Comparison of ENCODE assay signal across 8 cellular contexts in the genomic region with DNA sequence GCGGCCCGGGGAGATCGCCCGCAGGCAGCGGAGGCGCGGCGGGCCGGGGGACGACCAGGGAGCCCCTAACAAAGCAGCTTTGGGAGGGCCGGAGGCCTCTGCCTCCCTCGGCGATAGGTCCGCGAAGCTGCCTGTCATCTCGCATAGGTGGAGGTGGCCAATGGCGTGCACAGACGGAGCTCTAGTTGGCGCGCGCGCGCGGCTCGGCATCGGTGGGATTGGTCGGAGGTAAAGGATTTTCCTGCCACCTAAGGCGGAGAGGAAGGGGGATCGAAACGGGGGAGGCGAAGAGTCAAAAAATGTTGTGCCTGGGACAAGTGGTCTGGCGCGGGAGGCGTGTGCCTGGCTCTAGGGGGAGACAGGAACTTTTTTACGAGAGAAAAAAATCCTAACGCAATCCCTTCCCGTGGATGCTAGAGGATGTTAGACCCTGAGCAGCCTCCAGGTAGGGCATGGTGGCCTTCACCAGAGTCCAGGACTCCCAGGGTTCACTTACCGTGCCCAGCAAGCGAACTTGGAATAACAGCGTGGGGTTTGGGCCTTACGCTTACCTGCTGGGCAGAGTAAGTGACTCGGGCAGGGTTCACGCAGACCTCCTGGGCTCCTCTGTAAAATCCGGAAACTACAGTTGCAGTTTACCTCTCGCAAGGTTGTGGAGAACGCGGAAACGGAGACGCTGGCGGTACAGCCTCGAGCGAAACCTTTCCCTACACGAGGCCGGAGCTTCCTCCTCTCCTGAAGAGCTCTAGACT.
A peak's percentile ranks its signal among the peaks of the same experiment; 100 is the strongest.
DNase-seq lines count a peak whose midpoint lies in the region; ATAC-seq and TF ChIP-seq lines count a peak whose summit lies in the region.

No MANE protein-coding gene starts in this region.

- H3K4me2 ChIP-seq in trophoblast cell (ENCODE audit: low read length), result peak overlapping the region; percentile 95

- ATAC-seq in GM21576 (IDR thresholded peaks at IDR 0.05; ENCODE audit: unreplicated experiment), result peak; percentile 55

- H3K36me3 Mint-ChIP-seq in activated naive CD8-positive, alpha-beta T cell, result no peaks in the 10 kb centered on the region

- H3K9ac ChIP-seq in trophoblast cell (ENCODE audit: low read length), result peak overlapping the region; percentile 59

- H2BK5ac ChIP-seq in trophoblast cell (ENCODE audit: low read depth, low read length, poor library complexity), result peak overlapping the region; percentile 73

- H3K9me3 Mint-ChIP-seq in activated naive CD8-positive, alpha-beta T cell (ENCODE audit: low read depth), result no peaks in the 10 kb centered on the region

- H3K27ac Mint-ChIP-seq in activated naive CD8-positive, alpha-beta T cell, result peak overlapping the region; percentile 93

- H2BK12ac ChIP-seq in trophoblast cell (ENCODE audit: low read length), result no peak overlapping the region

- peaks cover 15 to 20% of the 10 kb centered on the region in 2 experiments for H3K4me1 ChIP-seq in trophoblast cell (ENCODE audit: control insufficient read depth in 1 of 2, insufficient read depth in 2 of 2, low read length in 2 of 2)
- peaks cover 0 to 25% (median 20%) of the 10 kb centered on the region in 4 donors for H3K4me1 ChIP-seq in tibial artery

- peak overlapping the region; percentile 86 for H3K14ac ChIP-seq in trophoblast cell (ENCODE audit: low read length)

- H3K4me3 Mint-ChIP-seq in activated naive CD8-positive, alpha-beta T cell, result peak overlapping the region; percentile 99

- peak overlapping the region; percentile 20 for H2AK5ac ChIP-seq in trophoblast cell (ENCODE audit: low read length)

- no peak overlapping the region for H3K23ac ChIP-seq in trophoblast cell (ENCODE audit: low read length)

- H2AFZ ChIP-seq in trophoblast cell (ENCODE audit: insufficient read depth, low read length, poor library complexity), result peak overlapping the region; percentile 91

- H3K4me3 ChIP-seq in trophoblast cell (ENCODE audit: low read depth, low read length) (peak overlapping the region; percentile 91), tibial artery (peak overlapping the region; percentile 32 to 53)

- peaks cover 6% of the 10 kb centered on the region for H3K79me2 ChIP-seq in trophoblast cell (ENCODE audit: control insufficient read depth, insufficient read depth, low read length, poor library complexity)

- intact Hi-C loops in head of caudate nucleus (cut with DNase I), result no loop called here
- intact Hi-C loops in tibial artery (cut with DNase I; ENCODE audit: low total_unique reads), result no loop called here

- H3K27me3 Mint-ChIP-seq in activated naive CD8-positive, alpha-beta T cell, result no peaks in the 10 kb centered on the region

- H3K27me3 ChIP-seq in trophoblast cell (ENCODE audit: insufficient read depth, low read length) (no peaks in the 10 kb centered on the region), tibial artery (peaks cover 0 to 47% of the 10 kb centered on the region in 2 donors)

- peak overlapping the region; percentile 66 for H3K18ac ChIP-seq in trophoblast cell (ENCODE audit: low read length)

- H3K79me1 ChIP-seq in trophoblast cell (ENCODE audit: low read length), result peaks cover 21% of the 10 kb centered on the region

- peak overlapping the region; percentile 82 for H4K91ac ChIP-seq in trophoblast cell (ENCODE audit: low read depth, low read length)

- DNase-seq in DMS 273 (lab: John Stamatoyannopoulos, UW; ENCODE audit: unreplicated experiment) (peak; percentile 100), SK-N-DZ (ENCODE audit: low spot score) (peak; percentile 97), head of caudate nucleus (peak; percentile 94 to 99 (median 97)), trophoblast cell (peak; percentile 92 to 97), tibial artery (peak; percentile 64 to 72)

- H2BK120ac ChIP-seq in trophoblast cell (ENCODE audit: insufficient read depth, low read length, poor library complexity), result peak overlapping the region; percentile 77

- H3K36me3 ChIP-seq in KOPT-K1 (ENCODE audit: insufficient read depth, low read length), result no peaks in the 10 kb centered on the region
- H3K36me3 ChIP-seq in trophoblast cell (ENCODE audit: control insufficient read depth in 1 of 2, insufficient read depth in 2 of 2, low read length in 2 of 2), result no peaks in the 10 kb centered on the region
- no peaks in the 10 kb centered on the region for H3K36me3 ChIP-seq in tibial artery

- peak overlapping the region; percentile 86 for H4K12ac ChIP-seq in trophoblast cell (ENCODE audit: low read depth, low read length)

- no peak for TF ChIP-seq CTCF in tibial artery (IDR thresholded peaks at IDR 0.05)

- H3K9me3 ChIP-seq in KOPT-K1 (ENCODE audit: insufficient read depth, low read length, poor library complexity, severe bottlenecking), result no peaks in the 10 kb centered on the region
- H3K9me3 ChIP-seq in trophoblast cell (ENCODE audit: insufficient read depth, low read depth, low read length), result peaks cover 2% of the 10 kb centered on the region
- H3K9me3 ChIP-seq in tibial artery, result no peaks in the 10 kb centered on the region

- WGBS in trophoblast cell (ENCODE audit: extremely low coverage, insufficient coverage, insufficient read length), result no CpG with 5 or more reads among the region's 54 CpGs

- peaks cover 39% of the 10 kb centered on the region for H3K4me1 Mint-ChIP-seq in activated naive CD8-positive, alpha-beta T cell (ENCODE audit: low read depth)

- H3K27ac ChIP-seq in KOPT-K1 (ENCODE audit: low read depth, low read length, poor library complexity, severe bottlenecking) (peak overlapping the region; percentile 65), trophoblast cell (ENCODE audit: low read depth, low read length) (peak overlapping the region; percentile 83), tibial artery (no peak overlapping the region)

- peak overlapping the region; percentile 65 for H3K4ac ChIP-seq in trophoblast cell (ENCODE audit: low read depth, low read length)

- peak overlapping the region; percentile 93 for H4K8ac ChIP-seq in trophoblast cell (ENCODE audit: low read depth, low read length)

Comparison
In these comparisons a context has a peak if more than half of its experiments do, and no peak if none do; other contexts are left out.
1. H3K27ac ChIP-seq: peak in KOPT-K1 (single experiment) and trophoblast cell (single experiment); none in tibial artery (0 of 2).
2. Peak in every context shown above with its lines, with median percentiles within 50 percentile points of each other: DNase-seq.